Comparison of ENCODE assay signal across 30 cellular contexts in the genomic region with DNA sequence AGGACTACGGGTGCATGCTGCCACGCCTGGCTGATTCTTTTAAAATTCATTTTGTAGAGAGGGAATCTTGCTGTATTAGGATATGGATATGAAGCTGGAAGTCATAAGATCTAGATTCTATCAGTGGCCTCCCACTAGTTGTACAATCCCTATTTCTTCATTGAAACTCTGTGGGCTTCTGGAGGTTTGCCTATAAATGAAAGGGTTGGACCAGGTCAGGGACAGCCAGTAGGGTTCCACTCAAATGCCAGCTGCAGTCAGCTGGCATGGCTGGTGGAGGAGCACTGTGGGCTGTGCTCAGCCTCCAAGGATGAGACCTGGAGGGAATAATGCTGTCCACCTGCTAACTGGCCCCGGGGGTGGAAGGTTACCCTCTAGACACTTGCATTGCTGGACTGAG.
"Had no signal": no experiment of that assay in that cellular context is flagged by ENCODE, and none has a peak within 500 bp of the region (broad histone marks: within the 10 kb centered on the region; RNA-seq: fewer than 3 reads in every experiment).

No MANE protein-coding gene starts in this region.

- H3K27me3 Mint-ChIP-seq: activated CD4-positive, alpha-beta memory T cell treated with anti-CD3 and anti-CD28 coated beads for 36 hours; activated CD4-positive, alpha-beta T cell treated with anti-CD3 and anti-CD28 coated beads for 36 hours; activated CD8-positive, alpha-beta memory T cell treated with anti-CD3 and anti-CD28 coated beads, Interleukin-2, amount 10 ng/mL, durations not matched to agents 7 days and 5 days; activated naive CD8-positive, alpha-beta T cell treated with anti-CD3 and anti-CD28 coated beads for 36 hours; activated naive CD8-positive, alpha-beta T cell treated with anti-CD3 and anti-CD28 coated beads, Interleukin-2, amount 50 U/mL, for 24 hours had no signal

- DNase-seq: activated CD4-positive, alpha-beta memory T cell treated with anti-CD3 and anti-CD28 coated beads for 36 hours; activated CD4-positive, alpha-beta T cell treated with anti-CD3 and anti-CD28 coated beads for 36 hours; activated CD4-positive, alpha-beta T cell treated with anti-CD3 and anti-CD28 coated beads, Interleukin-2, amount 10 ng/mL, durations not matched to agents 24 days and 14 days; activated CD4-positive, CD25-positive, alpha-beta regulatory T cell; activated CD4-positive, CD25-positive, alpha-beta regulatory T cell treated with anti-CD3 and anti-CD28 coated beads, Interleukin-2, amount 50 U/mL, for 72 hours; activated CD8-positive, alpha-beta memory T cell treated with anti-CD3 and anti-CD28 coated beads, Interleukin-2, amount 10 ng/mL, durations not matched to agents 7 days and 5 days; activated CD8-positive, alpha-beta memory T cell treated with anti-CD3 and anti-CD28 coated beads, Interleukin-2, amount 50 U/mL, for 4 hours; activated CD8-positive, alpha-beta T cell treated with anti-CD3 and anti-CD28 coated beads, Interleukin-2, amount 10 ng/mL, durations not matched to agents 7 days and 5 days; activated effector memory CD4-positive, alpha-beta T cell treated with anti-CD3 and anti-CD28 coated beads, Interleukin-2, amount 50 U/mL, for 16 hours; activated naive CD4-positive, alpha-beta T cell treated with anti-CD3 and anti-CD28 coated beads for 36 hours; activated naive CD8-positive, alpha-beta T cell treated with anti-CD3 and anti-CD28 coated beads for 36 hours; activated naive CD8-positive, alpha-beta T cell treated with anti-CD3 and anti-CD28 coated beads, Interleukin-2, amount 50 U/mL, for 24 hours; activated T-cell treated with anti-CD3 and anti-CD28 coated beads, Interleukin-2, amount 50 U/mL, for 1 hour; activated T-cell treated with anti-CD3 and anti-CD28 coated beads, Interleukin-2, amount 50 U/mL, for 48 hours; adrenal gland; amygdala; aorta; body of pancreas; central memory CD4-positive, alpha-beta T cell; cerebellar nuclear complex; colonic mucosa; effector CD8-positive, alpha-beta T cell; foreskin fibroblast; head of caudate nucleus; T-helper 2 cell had no signal

- ATAC-seq: activated CD4-positive, alpha-beta T cell treated with anti-CD3 and anti-CD28 coated beads for 36 hours; activated CD8-positive, alpha-beta memory T cell treated with anti-CD3 and anti-CD28 coated beads, Interleukin-2, amount 10 ng/mL, durations not matched to agents 7 days and 5 days; activated CD8-positive, alpha-beta T cell treated with anti-CD3 and anti-CD28 coated beads, Interleukin-2, amount 10 ng/mL, durations not matched to agents 7 days and 5 days; activated naive CD8-positive, alpha-beta T cell treated with anti-CD3 and anti-CD28 coated beads, Interleukin-2, amount 50 U/mL, for 24 hours; body of pancreas; esophagus mucosa had no signal

- H3K4me1 ChIP-seq: adrenal gland, body of pancreas, colonic mucosa had no signal

- H3K27ac ChIP-seq: adrenal gland, body of pancreas, cardiac muscle cell, colonic mucosa had no signal

- H3K27me3 ChIP-seq: adrenal gland, body of pancreas, cardiac muscle cell, colonic mucosa had no signal

- H3K27ac Mint-ChIP-seq: activated CD4-positive, alpha-beta memory T cell treated with anti-CD3 and anti-CD28 coated beads for 36 hours; activated CD4-positive, alpha-beta T cell treated with anti-CD3 and anti-CD28 coated beads for 36 hours; activated CD4-positive, alpha-beta T cell treated with anti-CD3 and anti-CD28 coated beads, Interleukin-2, amount 10 ng/mL, durations not matched to agents 24 days and 14 days; activated CD8-positive, alpha-beta memory T cell treated with anti-CD3 and anti-CD28 coated beads, Interleukin-2, amount 10 ng/mL, durations not matched to agents 7 days and 5 days; activated CD8-positive, alpha-beta T cell treated with anti-CD3 and anti-CD28 coated beads, Interleukin-2, amount 10 ng/mL, durations not matched to agents 7 days and 5 days; activated naive CD4-positive, alpha-beta T cell treated with anti-CD3 and anti-CD28 coated beads for 36 hours; activated naive CD4-positive, alpha-beta T cell treated with anti-CD3 and anti-CD28 coated beads, Interleukin-2, amount 50 U/mL, for 24 hours; activated naive CD8-positive, alpha-beta T cell treated with anti-CD3 and anti-CD28 coated beads for 36 hours; activated naive CD8-positive, alpha-beta T cell treated with anti-CD3 and anti-CD28 coated beads, Interleukin-2, amount 50 U/mL, for 24 hours; activated T-helper 1 cell treated with anti-CD3 and anti-CD28 coated beads, Interleukin-12 subunit alpha, Interleukin-12 subunit beta, Interleukin-2, Interleukin-4 antibody, amounts not matched to agents 30 ng/mL and 10 ng/mL and 1 ng/mL, durations not matched to agents 14 hours and 24 hours and 36 hours; activated T-helper 2 cell treated with anti-CD3 and anti-CD28 coated beads, Interferon-gamma antibody, Interleukin-2, Interleukin-4, amounts not matched to agents 10 μg/mL and 5 μg/mL and 100 μg/mL, durations not matched to agents 14 hours and 24 hours and 36 hours had no signal

- H3K4me3 Mint-ChIP-seq: activated CD4-positive, alpha-beta memory T cell treated with anti-CD3 and anti-CD28 coated beads for 36 hours; activated CD4-positive, alpha-beta T cell treated with anti-CD3 and anti-CD28 coated beads for 36 hours; activated CD4-positive, alpha-beta T cell treated with anti-CD3 and anti-CD28 coated beads, Interleukin-2, amount 10 ng/mL, durations not matched to agents 24 days and 14 days; activated CD8-positive, alpha-beta memory T cell treated with anti-CD3 and anti-CD28 coated beads, Interleukin-2, amount 10 ng/mL, durations not matched to agents 7 days and 5 days; activated CD8-positive, alpha-beta T cell treated with anti-CD3 and anti-CD28 coated beads, Interleukin-2, amount 10 ng/mL, durations not matched to agents 7 days and 5 days; activated naive CD4-positive, alpha-beta T cell treated with anti-CD3 and anti-CD28 coated beads for 36 hours; activated naive CD4-positive, alpha-beta T cell treated with anti-CD3 and anti-CD28 coated beads, Interleukin-2, amount 50 U/mL, for 24 hours; activated naive CD8-positive, alpha-beta T cell treated with anti-CD3 and anti-CD28 coated beads for 36 hours; activated naive CD8-positive, alpha-beta T cell treated with anti-CD3 and anti-CD28 coated beads, Interleukin-2, amount 50 U/mL, for 24 hours; activated T-helper 1 cell treated with anti-CD3 and anti-CD28 coated beads, Interleukin-12 subunit alpha, Interleukin-12 subunit beta, Interleukin-2, Interleukin-4 antibody, amounts not matched to agents 30 ng/mL and 10 ng/mL and 1 ng/mL, durations not matched to agents 14 hours and 24 hours and 36 hours had no signal

- H3K4me3 ChIP-seq: adrenal gland, body of pancreas, cardiac muscle cell, colonic mucosa had no signal

- H3K36me3 ChIP-seq: adrenal gland, cardiac muscle cell, colonic mucosa had no signal

- H3K4me1 Mint-ChIP-seq: activated CD4-positive, alpha-beta T cell treated with anti-CD3 and anti-CD28 coated beads, Interleukin-2, amount 10 ng/mL, durations not matched to agents 24 days and 14 days; activated naive CD8-positive, alpha-beta T cell treated with anti-CD3 and anti-CD28 coated beads, Interleukin-2, amount 50 U/mL, for 24 hours had no signal

- H3K9me3 ChIP-seq: adrenal gland, body of pancreas, colonic mucosa had no signal

- H3K9me3 Mint-ChIP-seq: activated CD4-positive, alpha-beta memory T cell treated with anti-CD3 and anti-CD28 coated beads for 36 hours; activated CD4-positive, alpha-beta T cell treated with anti-CD3 and anti-CD28 coated beads, Interleukin-2, amount 10 ng/mL, durations not matched to agents 24 days and 14 days; activated naive CD4-positive, alpha-beta T cell treated with anti-CD3 and anti-CD28 coated beads for 36 hours; activated naive CD4-positive, alpha-beta T cell treated with anti-CD3 and anti-CD28 coated beads, Interleukin-2, amount 50 U/mL, for 24 hours; activated naive CD8-positive, alpha-beta T cell treated with anti-CD3 and anti-CD28 coated beads for 36 hours; activated naive CD8-positive, alpha-beta T cell treated with anti-CD3 and anti-CD28 coated beads, Interleukin-2, amount 50 U/mL, for 24 hours; activated T-helper 1 cell treated with anti-CD3 and anti-CD28 coated beads, Interleukin-12 subunit alpha, Interleukin-12 subunit beta, Interleukin-2, Interleukin-4 antibody, amounts not matched to agents 30 ng/mL and 10 ng/mL and 1 ng/mL, durations not matched to agents 14 hours and 24 hours and 36 hours; activated T-helper 2 cell treated with anti-CD3 and anti-CD28 coated beads, Interferon-gamma antibody, Interleukin-2, Interleukin-4, amounts not matched to agents 10 μg/mL and 5 μg/mL and 100 μg/mL, durations not matched to agents 14 hours and 24 hours and 36 hours had no signal

- H3K36me3 Mint-ChIP-seq: activated CD4-positive, alpha-beta memory T cell treated with anti-CD3 and anti-CD28 coated beads for 36 hours; activated CD8-positive, alpha-beta memory T cell treated with anti-CD3 and anti-CD28 coated beads, Interleukin-2, amount 10 ng/mL, durations not matched to agents 7 days and 5 days; activated naive CD4-positive, alpha-beta T cell treated with anti-CD3 and anti-CD28 coated beads, Interleukin-2, amount 50 U/mL, for 24 hours; activated naive CD8-positive, alpha-beta T cell treated with anti-CD3 and anti-CD28 coated beads for 36 hours had no signal
